In genomic region chr9:68416891-68417570, GRCh38 we compare ENCODE assay signal across 10 cellular contexts.
A peak's percentile ranks its signal among the peaks of the same experiment; 100 is the strongest.
DNase-seq lines count a peak whose midpoint lies in the region; ATAC-seq, FAIRE-seq and TF ChIP-seq lines count a peak whose summit lies in the region.
"Had no signal": no experiment of that assay in that cellular context is flagged by ENCODE, and none has a peak within 500 bp of the region (broad histone marks: within the 10 kb centered on the region; RNA-seq: fewer than 3 reads in every experiment).

No MANE protein-coding gene starts in this region.

- H3K4me1 ChIP-seq in GM23338 (ENCODE audit: insufficient read depth) (no peaks in the 10 kb centered on the region), keratinocyte (ENCODE audit: control insufficient read depth, extremely low read depth, insufficient read depth, low read length) (no peaks in the 10 kb centered on the region)

- dilution Hi-C loops in keratinocyte (cut with MboI; ENCODE audit: extremely low pct_ligation_motif_present, low sequenced_read_pairs): no loop called here

- H4K20me1 ChIP-seq in GM23338 (replicated peaks; ENCODE audit: insufficient read depth) (no peaks in the 10 kb centered on the region), keratinocyte (ENCODE audit: control insufficient read depth, extremely low read depth, insufficient read depth, low read length) (no peaks in the 10 kb centered on the region)

- POLR2A ChIA-PET in activated CD4-positive, alpha-beta memory T cell treated with anti-CD3 and anti-CD28 coated beads, Interleukin-2, amount 10 ng/mL, durations not matched to agents 7 days and 5 days (lab: Charles Lee): no interaction called here

- H3K4me3 Mint-ChIP-seq in GM23338: no peak overlapping the region
- no peak overlapping the region for H3K4me3 Mint-ChIP-seq in activated CD4-positive, alpha-beta memory T cell treated with anti-CD3 and anti-CD28 coated beads, Interleukin-2, amount 10 ng/mL, durations not matched to agents 7 days and 5 days
- H3K4me3 Mint-ChIP-seq: activated naive CD8-positive, alpha-beta T cell treated with anti-CD3 and anti-CD28 coated beads for 36 hours had no signal

- H3K79me2 ChIP-seq in GM23338 (replicated peaks; ENCODE audit: insufficient read depth) (no peaks in the 10 kb centered on the region), keratinocyte (ENCODE audit: control insufficient read depth, insufficient read depth, low read length) (no peaks in the 10 kb centered on the region)

- H3K9me3 ChIP-seq in keratinocyte (ENCODE audit: control insufficient read depth, low read depth, low read length): no peaks in the 10 kb centered on the region

- H3K9ac ChIP-seq in keratinocyte (ENCODE audit: control insufficient read depth, extremely low read depth, insufficient read depth, low read length): no peak overlapping the region

- DNase-seq in D721Med (ENCODE audit: insufficient read length, low spot score) (no peak), GM23338 (ENCODE audit: low spot score) (peak; percentile 82), SW480 (ENCODE audit: low spot score) (peak; percentile 4), keratinocyte (ENCODE audit: low read depth, low spot score) (no peak), NCI-H2029 (lab: John Stamatoyannopoulos, UW) (no peak), NCI-H2107 treated with DMSO at 0.1 percent for 48 hours (lab: John Stamatoyannopoulos, UW; ENCODE audit: unreplicated experiment) (no peak)
- DNase-seq in activated CD4-positive, alpha-beta memory T cell treated with anti-CD3 and anti-CD28 coated beads, Interleukin-2, amount 10 ng/mL, durations not matched to agents 7 days and 5 days: no peak
- DNase-seq: activated naive CD8-positive, alpha-beta T cell treated with anti-CD3 and anti-CD28 coated beads for 36 hours; NCI-H1105 had no signal

- peak; percentile 36 for TF ChIP-seq CTCF in D721Med (IDR thresholded peaks at IDR 0.05; ENCODE audit: insufficient read depth, missing control alignments)
- peak; percentile 68 for TF ChIP-seq CTCF in GM23338 (conservative IDR thresholded peaks at IDR 0.05; ENCODE audit: low read depth in 2 of 2)
- TF ChIP-seq CTCF in keratinocyte (optimal IDR thresholded peaks at IDR 0.05 in 1 of 3, IDR thresholded peaks at IDR 0.05 in 1 of 3, conservative IDR thresholded peaks at IDR 0.05 in 1 of 3; ENCODE audit: extremely low read depth in 1 of 3, insufficient read depth in 2 of 3, low read length in 3 of 3): peak in 2 of 3 experiments; percentile 29 to 42

- no peaks in the 10 kb centered on the region for H3K9me3 Mint-ChIP-seq in GM23338
- no peaks in the 10 kb centered on the region for H3K9me3 Mint-ChIP-seq in activated CD4-positive, alpha-beta memory T cell treated with anti-CD3 and anti-CD28 coated beads, Interleukin-2, amount 10 ng/mL, durations not matched to agents 7 days and 5 days
- H3K9me3 Mint-ChIP-seq: activated naive CD8-positive, alpha-beta T cell treated with anti-CD3 and anti-CD28 coated beads for 36 hours had no signal

- no peaks in the 10 kb centered on the region for H3K27me3 Mint-ChIP-seq in GM23338 (ENCODE audit: insufficient read depth, low read depth, poor library complexity)
- H3K27me3 Mint-ChIP-seq in activated CD4-positive, alpha-beta memory T cell treated with anti-CD3 and anti-CD28 coated beads, Interleukin-2, amount 10 ng/mL, durations not matched to agents 7 days and 5 days: no peaks in the 10 kb centered on the region

- FAIRE-seq in D721Med (lab: Jason Lieb, UNC) (no peak), keratinocyte (lab: Jason Lieb, UNC) (no peak)

- H3K27ac Mint-ChIP-seq in GM23338: no peak overlapping the region
- H3K27ac Mint-ChIP-seq in activated CD4-positive, alpha-beta memory T cell treated with anti-CD3 and anti-CD28 coated beads, Interleukin-2, amount 10 ng/mL, durations not matched to agents 7 days and 5 days: no peak overlapping the region
- H3K27ac Mint-ChIP-seq: activated naive CD8-positive, alpha-beta T cell treated with anti-CD3 and anti-CD28 coated beads for 36 hours had no signal

- H2AFZ ChIP-seq in GM23338 (no peak overlapping the region), keratinocyte (ENCODE audit: control insufficient read depth, low read length) (no peak overlapping the region)

- peaks cover 8% of the 10 kb centered on the region for H3K4me1 Mint-ChIP-seq in GM23338
- no peaks in the 10 kb centered on the region for H3K4me1 Mint-ChIP-seq in activated CD4-positive, alpha-beta memory T cell treated with anti-CD3 and anti-CD28 coated beads, Interleukin-2, amount 10 ng/mL, durations not matched to agents 7 days and 5 days
- H3K4me1 Mint-ChIP-seq: activated naive CD8-positive, alpha-beta T cell treated with anti-CD3 and anti-CD28 coated beads for 36 hours had no signal

- H3K9me2 ChIP-seq in GM23338 (ENCODE audit: insufficient read depth): no peaks in the 10 kb centered on the region

- H3K27ac ChIP-seq in GM23338 (ENCODE audit: low read depth): no peak overlapping the region
- H3K27ac ChIP-seq in keratinocyte (ENCODE audit: control insufficient read depth, insufficient read depth, low read length): no peak overlapping the region

- H3F3A ChIP-seq in GM23338 (replicated peaks; ENCODE audit: low read depth): no peaks in the 10 kb centered on the region

- H3K36me3 Mint-ChIP-seq in GM23338 (ENCODE audit: low read depth): no peaks in the 10 kb centered on the region
- no peaks in the 10 kb centered on the region for H3K36me3 Mint-ChIP-seq in activated CD4-positive, alpha-beta memory T cell treated with anti-CD3 and anti-CD28 coated beads, Interleukin-2, amount 10 ng/mL, durations not matched to agents 7 days and 5 days (ENCODE audit: low read depth)
- H3K36me3 Mint-ChIP-seq: activated naive CD8-positive, alpha-beta T cell treated with anti-CD3 and anti-CD28 coated beads for 36 hours had no signal

- H3K4me2 ChIP-seq in GM23338 (no peak overlapping the region), keratinocyte (ENCODE audit: control insufficient read depth, extremely low read depth, insufficient read depth, low read depth, low read length) (no peak overlapping the region)

- H3K27me3 ChIP-seq in GM23338 (ENCODE audit: insufficient read depth) (no peaks in the 10 kb centered on the region), keratinocyte (ENCODE audit: control insufficient read depth, extremely low read depth, insufficient read depth, low read length) (no peaks in the 10 kb centered on the region)

- ATAC-seq in GM23338 (peak; percentile 89), HG03565 (IDR thresholded peaks at IDR 0.05; ENCODE audit: unreplicated experiment) (no peak)

- H3K9me1 ChIP-seq in keratinocyte (ENCODE audit: control insufficient read depth, extremely low read depth, insufficient read depth, low read length): no peaks in the 10 kb centered on the region

- CTCF ChIA-PET in activated CD4-positive, alpha-beta memory T cell treated with anti-CD3 and anti-CD28 coated beads, Interleukin-2, amount 10 ng/mL, durations not matched to agents 7 days and 5 days (lab: Charles Lee): interaction anchor here (1.2 kb wide), 1 partner anchor 12 kb away, joined by 3 read pairs; no protein-coding TSS in a partner anchor

- H3K36me3 ChIP-seq in GM23338 (ENCODE audit: insufficient read depth): no peaks in the 10 kb centered on the region
- H3K36me3 ChIP-seq in keratinocyte (ENCODE audit: control insufficient read depth in 2 of 2, extremely low read depth in 1 of 2, insufficient read depth in 2 of 2, low read length in 2 of 2): no peaks in the 10 kb centered on the region

- H3K4me3 ChIP-seq in GM23338: no peak overlapping the region
- no peak overlapping the region for H3K4me3 ChIP-seq in keratinocyte (ENCODE audit: control insufficient read depth in 2 of 3, extremely low read depth in 1 of 3, insufficient read depth in 2 of 3, low read depth in 1 of 3, low read length in 3 of 3)

TF ChIP-seq in GM23338, 12 proteins besides CTCF, POLR2A, EP300 and RAD21 (continues in another document):
- no peak for TF ChIP-seq NANOG (IDR thresholded peaks at IDR 0.05; ENCODE audit: borderline replicate concordance)
- no peak for TF ChIP-seq JUNB (IDR thresholded peaks at IDR 0.05; ENCODE audit: unreplicated experiment)
- TF ChIP-seq ETS1 (IDR thresholded peaks at IDR 0.05): no peak
- TF ChIP-seq EZH2 (IDR thresholded peaks at IDR 0.05; ENCODE audit: low read depth, unreplicated experiment): no peak
- no peak for TF ChIP-seq REST (IDR thresholded peaks at IDR 0.05; ENCODE audit: unreplicated experiment)
- TF ChIP-seq ZNF114 (CRISPR knock-in tag; IDR thresholded peaks at IDR 0.05): no peak

Comparison
In these comparisons a context has a peak if more than half of its experiments do, and no peak if none do; other contexts are left out.
1. DNase-seq: peak in GM23338 (single experiment) and SW480 (single experiment); none in D721Med (single experiment), keratinocyte (single experiment), activated CD4-positive, alpha-beta memory T cell treated with anti-CD3 and anti-CD28 coated beads, Interleukin-2, amount 10 ng/mL, durations not matched to agents 7 days and 5 days (single experiment), NCI-H2029 (single experiment) and NCI-H2107 treated with DMSO at 0.1 percent for 48 hours (single experiment).
2. Peak in every context shown above with its lines, with median percentiles within 50 percentile points of each other: CTCF ChIP-seq.